23 cellular contexts compared by ENCODE assay signal in the genomic region with DNA sequence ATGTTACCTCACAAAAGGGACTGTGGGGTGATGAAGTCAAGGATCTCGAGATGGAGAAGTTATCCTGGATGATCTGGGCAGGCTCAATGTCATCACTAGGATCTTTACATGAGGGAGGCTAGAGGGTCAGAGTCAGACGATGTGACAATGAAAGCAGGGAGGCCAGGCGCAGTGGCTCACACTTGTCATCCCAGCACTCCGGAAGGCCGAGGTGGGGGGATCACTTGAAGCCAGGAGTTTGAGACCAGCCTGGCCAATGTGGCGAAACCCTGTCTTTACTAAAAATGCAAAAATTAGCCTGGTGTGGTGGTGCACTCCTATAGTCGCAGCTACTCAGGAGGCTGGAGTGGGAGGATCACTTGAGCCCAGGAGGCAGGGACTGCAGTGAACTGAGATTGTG.
"Had no signal": no experiment of that assay in that cellular context is flagged by ENCODE, and none has a peak within 500 bp of the region (broad histone marks: within the 10 kb centered on the region; RNA-seq: fewer than 3 reads in every experiment).

No MANE protein-coding gene starts in this region.

- H3K4me3 ChIP-seq: coronary artery, esophagus muscularis mucosa, gastroesophageal sphincter, heart left ventricle, hepatocyte, lung, prostate gland, right atrium auricular region, sigmoid colon, thoracic aorta, tibial nerve, upper lobe of left lung, vagina had no signal

- H3K27ac Mint-ChIP-seq: memory B cell; natural killer cell treated with Interleukin-12 subunit alpha and Interleukin-12 subunit beta and Interleukin-15 and Interleukin-18, amount 100 ng/mL, for 72 hours; stimulated activated memory B cell treated with anti-CD40 and anti-IgM and Interleukin-4, amounts not matched to agents 10 μg/mL and 1 μg/mL and 100 μg/mL, for 72 hours had no signal

- H3K36me3 Mint-ChIP-seq: memory B cell; natural killer cell treated with Interleukin-12 subunit alpha and Interleukin-12 subunit beta and Interleukin-15 and Interleukin-18, amount 100 ng/mL, for 72 hours; stimulated activated memory B cell treated with anti-CD40 and anti-IgM and Interleukin-4, amounts not matched to agents 10 μg/mL and 1 μg/mL and 100 μg/mL, for 72 hours had no signal

- DNase-seq: dermis blood vessel endothelial cell; effector memory CD4-positive, alpha-beta T cell; foreskin keratinocyte; heart left ventricle; kidney glomerular epithelial cell; left ventricle myocardium superior; sigmoid colon; stimulated activated CD4-positive, alpha-beta T cell treated with anti-CD3 and anti-CD28 coated beads, Interleukin-4, amount 100 ng/mL, for 4 hours; stimulated activated naive CD8-positive, alpha-beta T cell treated with anti-CD3 and anti-CD28 coated beads, Interleukin-15, Interleukin-2, amounts not matched to agents 100 U/mL and 50 U/mL, for 24 hours; upper lobe of left lung had no signal

- ATAC-seq: foreskin keratinocyte; gastroesophageal sphincter; heart left ventricle; left ventricle myocardium superior; natural killer cell treated with Interleukin-12 subunit alpha and Interleukin-12 subunit beta and Interleukin-15 and Interleukin-18, amount 100 ng/mL, for 72 hours; stimulated activated memory B cell treated with anti-CD40 and anti-IgM and Interleukin-4, amounts not matched to agents 10 μg/mL and 1 μg/mL and 100 μg/mL, for 72 hours; stimulated activated naive CD8-positive, alpha-beta T cell treated with anti-CD3 and anti-CD28 coated beads, Interleukin-15, Interleukin-2, amounts not matched to agents 100 U/mL and 50 U/mL, for 24 hours had no signal

- H3K36me3 ChIP-seq: esophagus muscularis mucosa, gastroesophageal sphincter, heart left ventricle, prostate gland, right atrium auricular region, sigmoid colon, thoracic aorta, tibial nerve, upper lobe of left lung, vagina had no signal

- H3K27me3 Mint-ChIP-seq: natural killer cell treated with Interleukin-12 subunit alpha and Interleukin-12 subunit beta and Interleukin-15 and Interleukin-18, amount 100 ng/mL, for 72 hours; stimulated activated memory B cell treated with anti-CD40 and anti-IgM and Interleukin-4, amounts not matched to agents 10 μg/mL and 1 μg/mL and 100 μg/mL, for 72 hours had no signal

- H3K27ac ChIP-seq: coronary artery, esophagus muscularis mucosa, foreskin keratinocyte, gastroesophageal sphincter, heart left ventricle, hepatocyte, prostate gland, right atrium auricular region, sigmoid colon, tibial nerve, upper lobe of left lung, vagina had no signal

- H3K9me3 ChIP-seq: esophagus muscularis mucosa, gastroesophageal sphincter, heart left ventricle, prostate gland, right atrium auricular region, sigmoid colon, thoracic aorta, tibial nerve, upper lobe of left lung, vagina had no signal

- H3K4me1 ChIP-seq: esophagus muscularis mucosa, foreskin keratinocyte, gastroesophageal sphincter, heart left ventricle, prostate gland, right atrium auricular region, tibial nerve, vagina had no signal

- H3K27me3 ChIP-seq: esophagus muscularis mucosa, foreskin keratinocyte, gastroesophageal sphincter, heart left ventricle, hepatocyte, right atrium auricular region, sigmoid colon, tibial nerve, upper lobe of left lung, vagina had no signal

- H3K4me3 Mint-ChIP-seq: memory B cell; natural killer cell treated with Interleukin-12 subunit alpha and Interleukin-12 subunit beta and Interleukin-15 and Interleukin-18, amount 100 ng/mL, for 72 hours; stimulated activated memory B cell treated with anti-CD40 and anti-IgM and Interleukin-4, amounts not matched to agents 10 μg/mL and 1 μg/mL and 100 μg/mL, for 72 hours had no signal

- H3K4me1 Mint-ChIP-seq: memory B cell; stimulated activated memory B cell treated with anti-CD40 and anti-IgM and Interleukin-4, amounts not matched to agents 10 μg/mL and 1 μg/mL and 100 μg/mL, for 72 hours had no signal

- H3K9me3 Mint-ChIP-seq: memory B cell; stimulated activated memory B cell treated with anti-CD40 and anti-IgM and Interleukin-4, amounts not matched to agents 10 μg/mL and 1 μg/mL and 100 μg/mL, for 72 hours had no signal
